Comparison of ENCODE assay signal across 32 cellular contexts in genomic region chr3:126039870-126040269, GRCh38.
"Had no signal": no experiment of that assay in that cellular context is flagged by ENCODE, and none has a peak within 500 bp of the region (broad histone marks: within the 10 kb centered on the region; RNA-seq: fewer than 3 reads in every experiment).

No MANE protein-coding gene starts in this region.

- H3K4me3 Mint-ChIP-seq: mesothelial cell of epicardium; naive B cell; natural killer cell; nephron progenitor cell; neural progenitor cell; stimulated activated effector memory CD8-positive, alpha-beta T cell treated with anti-CD3 and anti-CD28 coated beads, Interleukin-12 subunit alpha, Interleukin-12 subunit beta, amount 100 ng/mL, for 72 hours; stimulated activated naive CD8-positive, alpha-beta T cell treated with anti-CD3 and anti-CD28 coated beads, Interleukin-15, Interleukin-2, amounts not matched to agents 100 ng/mL and 50 ng/mL, for 24 hours had no signal

- H3K27ac ChIP-seq: left lung, lower lobe of right lung, neural progenitor cell, neutrophil, pancreas, prostate gland, skin epidermis, tibial nerve, upper lobe of left lung, vagina had no signal

- H3K9ac ChIP-seq: neural progenitor cell had no signal

- H3K36me3 Mint-ChIP-seq: stimulated activated effector memory CD8-positive, alpha-beta T cell treated with anti-CD3 and anti-CD28 coated beads, Interleukin-12 subunit alpha, Interleukin-12 subunit beta, amount 100 ng/mL, for 72 hours had no signal

- H3K4me1 ChIP-seq: left lung, lower lobe of right lung, pancreas, prostate gland, tibial nerve, upper lobe of left lung, vagina had no signal

- ATAC-seq: left cardiac atrium; left lung; lower lobe of right lung; natural killer cell; pancreas; right cardiac atrium; sciatic nerve; stimulated activated effector memory CD8-positive, alpha-beta T cell treated with anti-CD3 and anti-CD28 coated beads, Interleukin-12 subunit alpha, Interleukin-12 subunit beta, amount 100 ng/mL, for 72 hours had no signal

- H3K4me1 Mint-ChIP-seq: mesothelial cell of epicardium, nephron progenitor cell had no signal

- H3K27ac Mint-ChIP-seq: mesothelial cell of epicardium; natural killer cell; nephron progenitor cell; neural progenitor cell; stimulated activated effector memory CD8-positive, alpha-beta T cell treated with anti-CD3 and anti-CD28 coated beads, Interleukin-12 subunit alpha, Interleukin-12 subunit beta, amount 100 ng/mL, for 72 hours; stimulated activated naive CD8-positive, alpha-beta T cell treated with anti-CD3 and anti-CD28 coated beads, Interleukin-15, Interleukin-2, amounts not matched to agents 100 ng/mL and 50 ng/mL, for 24 hours had no signal

- H3K36me3 ChIP-seq: left lung, lower lobe of right lung, neural progenitor cell, neutrophil, pancreas, prostate gland, vagina had no signal

- DNase-seq: hippocampal formation; kidney glomerular epithelial cell; left cardiac atrium; left lung; lower lobe of right lung; mammary epithelial cell; mesendoderm; naive B cell; natural killer cell; nephron progenitor cell; occipital lobe; posterior cingulate gyrus; retina; right cardiac atrium; stimulated activated CD4-positive, alpha-beta T cell treated with anti-CD3 and anti-CD28 coated beads, Interleukin-12 subunit alpha, Interleukin-12 subunit beta, amount 100 ng/mL, for 4 hours; stimulated activated CD4-positive, alpha-beta T cell treated with anti-CD3 and anti-CD28 coated beads, Interleukin-15, amount 100 ng/mL, for 24 hours; stimulated activated CD4-positive, alpha-beta T cell treated with anti-CD3 and anti-CD28 coated beads, Interleukin-2, amount 100 ng/mL, for 24 hours; stimulated activated CD4-positive, alpha-beta T cell treated with anti-CD3 and anti-CD28 coated beads, Interleukin-4, amount 100 ng/mL, for 1 hour; stimulated activated naive CD4-positive, alpha-beta T cell; substantia nigra had no signal

- H3K9me3 ChIP-seq: lower lobe of right lung, neutrophil, pancreas, prostate gland, upper lobe of left lung, vagina had no signal

- H2AFZ ChIP-seq: neural progenitor cell had no signal

- H3K4me2 ChIP-seq: neural progenitor cell had no signal

- H3K27me3 ChIP-seq: left lung, neural progenitor cell, neutrophil, pancreas, tibial nerve, upper lobe of left lung, vagina had no signal

- H3K27me3 Mint-ChIP-seq: naive B cell; stimulated activated naive CD8-positive, alpha-beta T cell treated with anti-CD3 and anti-CD28 coated beads, Interleukin-15, Interleukin-2, amounts not matched to agents 100 ng/mL and 50 ng/mL, for 24 hours had no signal

- H3K4me3 ChIP-seq: left lung, lower lobe of right lung, neural progenitor cell, pancreas, prostate gland, skin epidermis, tibial nerve, upper lobe of left lung, vagina had no signal
